ENCODE assay signal across 20 cellular contexts in genomic region chr11:135036488-135037297, GRCh38.
"Had no signal": no experiment of that assay in that cellular context is flagged by ENCODE, and none has a peak within 500 bp of the region (broad histone marks: within the 10 kb centered on the region; RNA-seq: fewer than 3 reads in every experiment).

No MANE protein-coding gene starts in this region.

- H3K9me3 ChIP-seq: gastrocnemius medialis, heart right ventricle, ovary, right atrium auricular region, sigmoid colon, thoracic aorta, transverse colon had no signal

- H2AFZ ChIP-seq: neural progenitor cell had no signal

- H3K36me3 ChIP-seq: gastrocnemius medialis, heart right ventricle, neural progenitor cell, ovary, right atrium auricular region, sigmoid colon, thoracic aorta, transverse colon had no signal

- H3K4me1 Mint-ChIP-seq: stimulated activated naive B cell treated with anti-CD40 and anti-IgM and Interleukin-4, amounts not matched to agents 10 μg/mL and 1 μg/mL and 100 μg/mL, for 72 hours; stimulated activated naive CD8-positive, alpha-beta T cell treated with anti-CD3 and anti-CD28 coated beads, Interleukin-15, amount 100 ng/mL, for 72 hours had no signal

- H3K36me3 Mint-ChIP-seq: natural killer cell treated with Interleukin-12 subunit alpha and Interleukin-12 subunit beta and Interleukin-15 and Interleukin-18, amount 100 ng/mL, for 72 hours; neural progenitor cell; stimulated activated naive B cell treated with anti-CD40 and anti-IgM and Interleukin-4, amounts not matched to agents 10 μg/mL and 1 μg/mL and 100 μg/mL, for 72 hours had no signal

- H3K4me2 ChIP-seq: neural progenitor cell had no signal

- FAIRE-seq: endometrium, islet of Langerhans had no signal

- H3K4me1 ChIP-seq: gastrocnemius medialis, heart right ventricle, neural progenitor cell, right atrium auricular region, sigmoid colon, transverse colon had no signal

- H3K4me3 ChIP-seq: gastrocnemius medialis, heart right ventricle, neural progenitor cell, ovary, right atrium auricular region, sigmoid colon, skin epidermis, thoracic aorta, transverse colon had no signal

- H3K9me3 Mint-ChIP-seq: natural killer cell treated with Interleukin-12 subunit alpha and Interleukin-12 subunit beta and Interleukin-15 and Interleukin-18, amount 100 ng/mL, for 72 hours; neural progenitor cell had no signal

- H3K4me3 Mint-ChIP-seq: natural killer cell treated with Interleukin-12 subunit alpha and Interleukin-12 subunit beta and Interleukin-15 and Interleukin-18, amount 100 ng/mL, for 72 hours; neural progenitor cell; stimulated activated naive B cell treated with anti-CD40 and anti-IgM and Interleukin-4, amounts not matched to agents 10 μg/mL and 1 μg/mL and 100 μg/mL, for 72 hours; stimulated activated naive CD8-positive, alpha-beta T cell treated with anti-CD3 and anti-CD28 coated beads, Interleukin-15, amount 100 ng/mL, for 72 hours had no signal

- H3K27ac ChIP-seq: gastrocnemius medialis, heart right ventricle, neural progenitor cell, ovary, right atrium auricular region, sigmoid colon, skin epidermis, thoracic aorta, transverse colon had no signal

- H3K27me3 ChIP-seq: neural progenitor cell, ovary, right atrium auricular region, transverse colon had no signal

- H3K27ac Mint-ChIP-seq: natural killer cell treated with Interleukin-12 subunit alpha and Interleukin-12 subunit beta and Interleukin-15 and Interleukin-18, amount 100 ng/mL, for 72 hours; neural progenitor cell; stimulated activated naive B cell treated with anti-CD40 and anti-IgM and Interleukin-4, amounts not matched to agents 10 μg/mL and 1 μg/mL and 100 μg/mL, for 72 hours; stimulated activated naive CD8-positive, alpha-beta T cell treated with anti-CD3 and anti-CD28 coated beads, Interleukin-15, amount 100 ng/mL, for 72 hours had no signal

- DNase-seq: effector memory CD4-positive, alpha-beta T cell; gastrocnemius medialis; heart right ventricle; hypothalamus; midbrain; nucleus accumbens; ovary; sigmoid colon; stimulated activated CD4-positive, alpha-beta T cell treated with anti-CD3 and anti-CD28 coated beads, Interleukin-2, amount 100 ng/mL, for 24 hours; stimulated activated CD4-positive, alpha-beta T cell treated with anti-CD3 and anti-CD28 coated beads, Interleukin-4, amount 100 ng/mL, for 4 hours; stimulated activated naive B cell treated with anti-CD40 and anti-IgM and Interleukin-4, amounts not matched to agents 10 μg/mL and 1 μg/mL and 100 μg/mL, for 72 hours; stimulated activated naive CD8-positive, alpha-beta T cell treated with anti-CD3 and anti-CD28 coated beads, Interleukin-15, amount 100 ng/mL, for 72 hours; transverse colon had no signal

- H3K9ac ChIP-seq: neural progenitor cell had no signal
